Comparison of ENCODE assay signal across 18 cellular contexts in genomic region chr12:31006416-31007152, GRCh38.
"Had no signal": no experiment of that assay in that cellular context is flagged by ENCODE, and none has a peak within 500 bp of the region (broad histone marks: within the 10 kb centered on the region; RNA-seq: fewer than 3 reads in every experiment).

No MANE protein-coding gene starts in this region.

- H3K27ac Mint-ChIP-seq: activated B cell treated with CpG ODN at 0.5 μM for 24 hours; activated CD8-positive, alpha-beta T cell treated with anti-CD3 and anti-CD28 coated beads for 36 hours; activated naive CD8-positive, alpha-beta T cell treated with anti-CD3 and anti-CD28 coated beads for 36 hours; activated T-cell treated with anti-CD3 and anti-CD28 coated beads, Interleukin-2, amount 50 U/mL, for 72 hours; nephron progenitor cell; stimulated activated naive B cell treated with anti-CD40 and anti-IgM and Interleukin-4, amounts not matched to agents 10 μg/mL and 1 μg/mL and 100 μg/mL, for 72 hours had no signal

- H3K27me3 Mint-ChIP-seq: activated B cell treated with CpG ODN at 0.5 μM for 24 hours; activated CD8-positive, alpha-beta T cell treated with anti-CD3 and anti-CD28 coated beads for 36 hours; activated naive CD8-positive, alpha-beta T cell treated with anti-CD3 and anti-CD28 coated beads for 36 hours had no signal

- H3K4me3 Mint-ChIP-seq: activated B cell treated with CpG ODN at 0.5 μM for 24 hours; activated CD8-positive, alpha-beta T cell treated with anti-CD3 and anti-CD28 coated beads for 36 hours; activated naive CD8-positive, alpha-beta T cell treated with anti-CD3 and anti-CD28 coated beads for 36 hours; activated T-cell treated with anti-CD3 and anti-CD28 coated beads, Interleukin-2, amount 50 U/mL, for 72 hours; brain; central memory CD8-positive, alpha-beta T cell; nephron progenitor cell; stimulated activated naive B cell treated with anti-CD40 and anti-IgM and Interleukin-4, amounts not matched to agents 10 μg/mL and 1 μg/mL and 100 μg/mL, for 72 hours had no signal

- H3K4me1 Mint-ChIP-seq: activated B cell treated with CpG ODN at 0.5 μM for 24 hours; activated naive CD8-positive, alpha-beta T cell treated with anti-CD3 and anti-CD28 coated beads for 36 hours; central memory CD8-positive, alpha-beta T cell had no signal

- DNase-seq: activated B cell treated with CpG ODN at 0.5 μM for 24 hours; activated CD4-positive, alpha-beta T cell treated with anti-CD3 and anti-CD28 coated beads for 48 hours; activated CD8-positive, alpha-beta T cell treated with anti-CD3 and anti-CD28 coated beads for 36 hours; activated naive CD8-positive, alpha-beta T cell treated with anti-CD3 and anti-CD28 coated beads for 36 hours; activated T-cell treated with anti-CD3 and anti-CD28 coated beads, Interleukin-2, amount 50 U/mL, for 72 hours; amygdala; effector CD4-positive, alpha-beta T cell; hippocampal formation; left ventricle myocardium superior; nephron progenitor cell; stimulated activated CD4-positive, alpha-beta T cell treated with anti-CD3 and anti-CD28 coated beads, Interleukin-12 subunit alpha, Interleukin-12 subunit beta, amount 100 ng/mL, for 4 hours; stimulated activated CD4-positive, alpha-beta T cell treated with anti-CD3 and anti-CD28 coated beads, Interleukin-2, amount 100 ng/mL, for 48 hours; stimulated activated naive B cell treated with anti-CD40 and anti-IgM and Interleukin-4, amounts not matched to agents 10 μg/mL and 1 μg/mL and 100 μg/mL, for 72 hours had no signal

- H3K27me3 ChIP-seq: right lobe of liver, tibial artery had no signal

- H3K4me3 ChIP-seq: coronary artery, right lobe of liver, tibial artery had no signal

- H3K9me3 Mint-ChIP-seq: activated B cell treated with CpG ODN at 0.5 μM for 24 hours; activated CD8-positive, alpha-beta T cell treated with anti-CD3 and anti-CD28 coated beads for 36 hours; activated naive CD8-positive, alpha-beta T cell treated with anti-CD3 and anti-CD28 coated beads for 36 hours; activated T-cell treated with anti-CD3 and anti-CD28 coated beads, Interleukin-2, amount 50 U/mL, for 72 hours; brain; central memory CD8-positive, alpha-beta T cell; nephron progenitor cell; stimulated activated naive B cell treated with anti-CD40 and anti-IgM and Interleukin-4, amounts not matched to agents 10 μg/mL and 1 μg/mL and 100 μg/mL, for 72 hours had no signal

- H3K9me3 ChIP-seq: right lobe of liver, tibial artery had no signal

- H3K36me3 ChIP-seq: right lobe of liver, tibial artery had no signal

- H3K36me3 Mint-ChIP-seq: activated naive CD8-positive, alpha-beta T cell treated with anti-CD3 and anti-CD28 coated beads for 36 hours; brain; stimulated activated naive B cell treated with anti-CD40 and anti-IgM and Interleukin-4, amounts not matched to agents 10 μg/mL and 1 μg/mL and 100 μg/mL, for 72 hours had no signal

- H3K4me1 ChIP-seq: right lobe of liver, tibial artery had no signal

- H3K27ac ChIP-seq: right lobe of liver, tibial artery had no signal
